In genomic region chr4:168677879-168678278, GRCh38 we compare ENCODE assay signal across 19 cellular contexts.
DNase-seq lines count a peak whose midpoint lies in the region; ATAC-seq, FAIRE-seq and TF ChIP-seq lines count a peak whose summit lies in the region.
"Had no signal": no experiment of that assay in that cellular context is flagged by ENCODE, and none has a peak within 500 bp of the region (broad histone marks: within the 10 kb centered on the region; RNA-seq: fewer than 3 reads in every experiment).

No MANE protein-coding gene starts in this region.

- H3K4me3 ChIP-seq in cardiac muscle cell (no peak overlapping the region), astrocyte (ENCODE audit: insufficient read depth, low read depth, low read length) (no peak overlapping the region), gastrocnemius medialis (no peak overlapping the region)
- H3K4me3 ChIP-seq: Peyer's patch, SJCRH30 had no signal

- FAIRE-seq in astrocyte (lab: Jason Lieb, UNC) = peak; percentile 26
- FAIRE-seq: G401.6, GM12892 had no signal

- no peak overlapping the region for H3K4me2 ChIP-seq in astrocyte (ENCODE audit: low read length)
- H3K4me2 ChIP-seq: KMS-11 had no signal

- TF ChIP-seq POLR2A in gastrocnemius medialis (IDR thresholded peaks at IDR 0.05) = no peak

- no peaks in the 10 kb centered on the region for H3K27me3 Mint-ChIP-seq in astrocyte (ENCODE audit: low read depth, unreplicated experiment)
- H3K27me3 Mint-ChIP-seq in nephron (ENCODE audit: low read depth) = no peaks in the 10 kb centered on the region
- H3K27me3 Mint-ChIP-seq in HFFc6 (ENCODE audit: insufficient read depth) = peaks cover 2% of the 10 kb centered on the region; the same call in 1 of the 2 replicates

- no peak overlapping the region for H2AFZ ChIP-seq in astrocyte (ENCODE audit: low read depth, low read length)

- H3K36me3 Mint-ChIP-seq in astrocyte (ENCODE audit: low read depth, unreplicated experiment) = peaks cover 19% of the 10 kb centered on the region
- peaks cover 41% of the 10 kb centered on the region for H3K36me3 Mint-ChIP-seq in nephron (ENCODE audit: low read depth)
- H3K36me3 Mint-ChIP-seq in HFFc6 (ENCODE audit: low read depth) = no peaks in the 10 kb centered on the region
- H3K36me3 Mint-ChIP-seq: CD8-positive, alpha-beta T cell had no signal

- no peaks in the 10 kb centered on the region for H4K20me1 ChIP-seq in astrocyte (ENCODE audit: insufficient read depth, low read length)

- no peaks in the 10 kb centered on the region for H3K9me3 Mint-ChIP-seq in astrocyte (ENCODE audit: unreplicated experiment)
- H3K9me3 Mint-ChIP-seq in nephron = no peaks in the 10 kb centered on the region
- no peaks in the 10 kb centered on the region for H3K9me3 Mint-ChIP-seq in HFFc6
- H3K9me3 Mint-ChIP-seq: CD8-positive, alpha-beta T cell had no signal

- peaks cover 21% of the 10 kb centered on the region for H3K36me3 ChIP-seq in cardiac muscle cell
- peaks cover 5% of the 10 kb centered on the region for H3K36me3 ChIP-seq in astrocyte (ENCODE audit: insufficient read depth, low read length)
- H3K36me3 ChIP-seq in gastrocnemius medialis = no peaks in the 10 kb centered on the region
- H3K36me3 ChIP-seq: Peyer's patch had no signal

- H3K27ac ChIP-seq in cardiac muscle cell (peak overlapping the region; percentile 31), astrocyte (ENCODE audit: low read depth, low read length) (no peak overlapping the region), gastrocnemius medialis (peak overlapping the region; percentile 74 to 84 (median 80))
- H3K27ac ChIP-seq: HL-60, KMS-11, Peyer's patch, SJCRH30 had no signal

- H3K9me3 ChIP-seq in cardiac muscle cell (ENCODE audit: low read depth) = no peaks in the 10 kb centered on the region
- no peaks in the 10 kb centered on the region for H3K9me3 ChIP-seq in astrocyte (ENCODE audit: insufficient read depth, low read depth, low read length)
- H3K9me3 ChIP-seq in gastrocnemius medialis = no peaks in the 10 kb centered on the region
- H3K9me3 ChIP-seq: Peyer's patch, SJCRH30 had no signal

- H3K27me3 ChIP-seq in cardiac muscle cell (no peaks in the 10 kb centered on the region), astrocyte (ENCODE audit: insufficient read depth, low read length) (no peaks in the 10 kb centered on the region), gastrocnemius medialis (no peaks in the 10 kb centered on the region)
- H3K27me3 ChIP-seq: Peyer's patch, SJCRH30 had no signal

- H3K79me2 ChIP-seq in astrocyte (ENCODE audit: insufficient read depth, low read length) = peaks cover 29% of the 10 kb centered on the region

- ATAC-seq in Right ventricle myocardium superior (ENCODE audit: poor library complexity) (no peak), gastrocnemius medialis (no peak)
- ATAC-seq: CD8-positive, alpha-beta T cell had no signal

- H3K4me1 Mint-ChIP-seq in astrocyte (ENCODE audit: low read depth, unreplicated experiment) = peaks cover 13% of the 10 kb centered on the region
- H3K4me1 Mint-ChIP-seq in nephron = peaks cover 18% of the 10 kb centered on the region
- H3K4me1 Mint-ChIP-seq in HFFc6 (ENCODE audit: low read depth) = peaks cover 17% of the 10 kb centered on the region

- TF ChIP-seq CTCF in cardiac muscle cell (IDR thresholded peaks at IDR 0.05; ENCODE audit: low read depth, low read length) (no peak), astrocyte (IDR thresholded peaks at IDR 0.05; ENCODE audit: insufficient read depth, low read depth, low read length) (no peak), nephron (IDR thresholded peaks at IDR 0.05; ENCODE audit: unreplicated experiment in 3 of 3) (no peak), gastrocnemius medialis (IDR thresholded peaks at IDR 0.05 in 4 of 5, conservative IDR thresholded peaks at IDR 0.05 in 1 of 5) (no peak), HFFc6 (IDR thresholded peaks at IDR 0.05) (no peak)

- DNase-seq in cardiac muscle cell (ENCODE audit: low read depth in 1 of 2, low spot score in 1 of 2) (no peak), Right ventricle myocardium superior (no peak), astrocyte (ENCODE audit: low read depth) (no peak), gastrocnemius medialis (no peak), HFFc6 (no peak), NCI-H187 (lab: John Stamatoyannopoulos, UW) (no peak), GM19240 (ENCODE audit: insufficient read length, low spot score) (no peak)
- DNase-seq: 8988T; C1 segment of cervical spinal cord; CD8-positive, alpha-beta T cell; NCI-H524 treated with DMSO at 0.1 percent for 48 hours; NCI-H82; Peyer's patch; SJCRH30 had no signal

- H3K9ac ChIP-seq in astrocyte (ENCODE audit: low read length) = no peak overlapping the region
- H3K9ac ChIP-seq: KMS-11 had no signal

- H3K27ac Mint-ChIP-seq in astrocyte (ENCODE audit: unreplicated experiment) = peak overlapping the region; percentile 89
- peak overlapping the region; percentile 7 to 79 (median 23) for H3K27ac Mint-ChIP-seq in nephron
- no peak overlapping the region for H3K27ac Mint-ChIP-seq in HFFc6
- H3K27ac Mint-ChIP-seq: CD8-positive, alpha-beta T cell had no signal

- in situ Hi-C loops in gastrocnemius medialis (cut with MboI; ENCODE audit: low sequenced_read_pairs in 4 of 4) = loop anchor here in 3 of 4 donors (25.0 kb wide), 2 partner anchors 491 to 809 kb away; no protein-coding TSS in a partner anchor

- H3K4me1 ChIP-seq in cardiac muscle cell (ENCODE audit: low read depth) (peaks cover 17% of the 10 kb centered on the region), astrocyte (ENCODE audit: insufficient read depth, low read length) (peaks cover 17% of the 10 kb centered on the region), gastrocnemius medialis (no peaks in the 10 kb centered on the region)
- H3K4me1 ChIP-seq: Peyer's patch, SJCRH30 had no signal

- intact Hi-C loops in Right ventricle myocardium superior (cut with DNase I) (no loop called here), gastrocnemius medialis (cut with DNase I; ENCODE audit: low total_unique reads) (no loop called here)

- no peak overlapping the region for H3K4me3 Mint-ChIP-seq in astrocyte (ENCODE audit: unreplicated experiment)
- H3K4me3 Mint-ChIP-seq in nephron = no peak overlapping the region
- H3K4me3 Mint-ChIP-seq in HFFc6 = no peak overlapping the region
- H3K4me3 Mint-ChIP-seq: CD8-positive, alpha-beta T cell had no signal
